ENCODE assay signal across 29 cellular contexts in genomic region chr14:91214306-91214705, GRCh38. TPM values are rescaled to one million over a fixed set of nuclear protein-coding genes. Genes with fewer than 3 reads are reported as not detected.
"Had no signal": no experiment of that assay in that cellular context is flagged by ENCODE, and none has a peak within 500 bp of the region (broad histone marks: within the 10 kb centered on the region; RNA-seq: fewer than 3 reads in every experiment).

No MANE protein-coding gene starts in this region.

- H3K9me3 Mint-ChIP-seq: activated naive CD4-positive, alpha-beta T cell treated with anti-CD3 and anti-CD28 coated beads for 36 hours; activated naive CD4-positive, alpha-beta T cell treated with anti-CD3 and anti-CD28 coated beads, Interleukin-2, amount 50 U/mL, for 72 hours; T-helper 1 cell treated with Interleukin-12 subunit alpha and Interleukin-12 subunit beta and Interleukin-4 antibody, amounts not matched to agents 30 μg/mL and 1 μg/mL, for 36 hours had no signal

- H3K27ac Mint-ChIP-seq: activated naive CD4-positive, alpha-beta T cell treated with anti-CD3 and anti-CD28 coated beads for 36 hours; T-helper 1 cell treated with Interleukin-12 subunit alpha and Interleukin-12 subunit beta and Interleukin-4 antibody, amounts not matched to agents 30 μg/mL and 1 μg/mL, for 36 hours had no signal

- H3K4me3 Mint-ChIP-seq: activated CD8-positive, alpha-beta memory T cell treated with anti-CD3 and anti-CD28 coated beads, Interleukin-2, amount 10 ng/mL, durations not matched to agents 7 days and 5 days; activated naive CD4-positive, alpha-beta T cell treated with anti-CD3 and anti-CD28 coated beads for 36 hours; T-helper 1 cell treated with Interleukin-12 subunit alpha and Interleukin-12 subunit beta and Interleukin-4 antibody, amounts not matched to agents 30 μg/mL and 1 μg/mL, for 36 hours had no signal

- DNase-seq: activated CD4-positive, alpha-beta T cell treated with anti-CD3 and anti-CD28 coated beads for 1 hour; activated CD4-positive, alpha-beta T cell treated with anti-CD3 and anti-CD28 coated beads for 48 hours; activated CD4-positive, CD25-positive, alpha-beta regulatory T cell; activated CD8-positive, alpha-beta memory T cell treated with anti-CD3 and anti-CD28 coated beads for 24 hours; activated CD8-positive, alpha-beta memory T cell treated with anti-CD3 and anti-CD28 coated beads, Interleukin-2, amount 10 ng/mL, durations not matched to agents 7 days and 5 days; activated CD8-positive, alpha-beta memory T cell treated with anti-CD3 and anti-CD28 coated beads, Interleukin-2, amount 50 U/mL, for 48 hours; activated gamma-delta T cell treated with Interleukin-2 at 50 U/mL for 16 hours; activated naive CD4-positive, alpha-beta T cell treated with anti-CD3 and anti-CD28 coated beads for 36 hours; adrenal gland; body of pancreas; Kasumi-1; KG1; MG63; NCI-H1048; NCI-H1436 treated with DMSO at 0.1 percent for 48 hours; NCI-H1694 treated with DMSO at 0.1 percent for 48 hours; NCI-H2029; NCI-H345; NCI-H524 treated with DMSO at 0.1 percent for 48 hours; Peyer's patch; RPMI8226; SHP77 treated with DMSO at 0.1 percent for 48 hours; SK-N-SH; T1000; WERI-Rb-1 had no signal

- H3K27me3 Mint-ChIP-seq: activated CD8-positive, alpha-beta memory T cell treated with anti-CD3 and anti-CD28 coated beads, Interleukin-2, amount 10 ng/mL, durations not matched to agents 7 days and 5 days had no signal

- ATAC-seq: activated CD8-positive, alpha-beta memory T cell treated with anti-CD3 and anti-CD28 coated beads, Interleukin-2, amount 10 ng/mL, durations not matched to agents 7 days and 5 days; activated naive CD4-positive, alpha-beta T cell treated with anti-CD3 and anti-CD28 coated beads, Interleukin-2, amount 50 U/mL, for 72 hours; body of pancreas had no signal

RNA-seq across cellular contexts. Expression of gene GPR68, which starts 30.2 kb away (rescaled TPM):
- total RNA-seq: NCI-H460, SJSA1 had no signal
